1 cellular context compared by ENCODE assay signal in genomic region chr10:18094793-18095192, GRCh38.
A peak's percentile ranks its signal among the peaks of the same experiment; 100 is the strongest.
TF ChIP-seq lines count a peak whose summit lies in the region.

No MANE protein-coding gene starts in this region.

TF ChIP-seq in H1, 55 proteins besides CTCF, POLR2A, EP300 and RAD21 (continued from another document):
- TF ChIP-seq ATF2 (IDR thresholded peaks at IDR 0.05; ENCODE audit: low read length) (no peak), CHD1 (IDR thresholded peaks at IDR 0.05; ENCODE audit: low read depth, low read length) (no peak), BRCA1 (IDR thresholded peaks at IDR 0.05; ENCODE audit: low read depth, low read length) (no peak), RNF2 (IDR thresholded peaks at IDR 0.05; ENCODE audit: borderline replicate concordance, low read depth, low read length, missing control alignments, poor library complexity, severe bottlenecking) (no peak), TEAD4 (IDR thresholded peaks at IDR 0.05; ENCODE audit: low read depth, low read length) (no peak), KDM4A (IDR thresholded peaks at IDR 0.05; ENCODE audit: low read depth, low read length, severe bottlenecking) (no peak), MAX (IDR thresholded peaks at IDR 0.05) (no peak), ZNF274 (IDR thresholded peaks at IDR 0.05; ENCODE audit: borderline replicate concordance, extremely low read depth, low read length) (no peak), CBX8 (IDR thresholded peaks at IDR 0.05; ENCODE audit: borderline replicate concordance, low read depth, low read length) (no peak), CTBP2 (IDR thresholded peaks at IDR 0.05; ENCODE audit: borderline replicate concordance, insufficient read depth, insufficient read length, low read length) (no peak), NRF1 (IDR thresholded peaks at IDR 0.05; ENCODE audit: low read depth, low read length) (no peak), EGR1 (IDR thresholded peaks at IDR 0.05; ENCODE audit: borderline replicate concordance, low read depth, low read length) (no peak), SIRT6 (IDR thresholded peaks at IDR 0.05; ENCODE audit: low read length) (no peak), GABPA (IDR thresholded peaks at IDR 0.05; ENCODE audit: borderline replicate concordance, insufficient read depth, low read length) (no peak), RXRA (IDR thresholded peaks at IDR 0.05; ENCODE audit: insufficient read depth, low read depth, low read length) (no peak), SUZ12 (IDR thresholded peaks at IDR 0.05; ENCODE audit: low read length) (no peak), POU5F1 (IDR thresholded peaks at IDR 0.05; ENCODE audit: low read depth, low read length) (0 out of 2 replicates have a peak, but pooled peaks have one; percentile 37), ATF3 (IDR thresholded peaks at IDR 0.05; ENCODE audit: insufficient read depth, low read depth, low read length) (no peak), CREB1 (IDR thresholded peaks at IDR 0.05) (no peak), PHF8 (conservative IDR thresholded peaks at IDR 0.05; ENCODE audit: low read depth, low read length) (no peak), SP1 (IDR thresholded peaks at IDR 0.05; ENCODE audit: low read depth, low read length) (peak; percentile 59; the same call in 1 of the 2 replicates), KDM1A (IDR thresholded peaks at IDR 0.05; ENCODE audit: borderline replicate concordance, low read length) (no peak), TBP (IDR thresholded peaks at IDR 0.05; ENCODE audit: low read depth, low read length) (0 out of 2 replicates have a peak, but pooled peaks have one; percentile 17), SIX5 (IDR thresholded peaks at IDR 0.05; ENCODE audit: low read depth, low read length) (no peak), SRF (IDR thresholded peaks at IDR 0.05; ENCODE audit: low read depth, low read length) (no peak), GTF2F1 (IDR thresholded peaks at IDR 0.05; ENCODE audit: borderline replicate concordance, low read depth, low read length) (no peak), BACH1 (IDR thresholded peaks at IDR 0.05; ENCODE audit: low read length) (no peak), SP4 (IDR thresholded peaks at IDR 0.05; ENCODE audit: low read length) (no peak), USF2 (IDR thresholded peaks at IDR 0.05; ENCODE audit: low read length) (no peak), SP2 (IDR thresholded peaks at IDR 0.05; ENCODE audit: low read length) (no peak), JUN (IDR thresholded peaks at IDR 0.05; ENCODE audit: low read depth, low read length) (no peak), CHD7 (IDR thresholded peaks at IDR 0.05; ENCODE audit: insufficient replicate concordance, low read length) (no peak), CBX5 (IDR thresholded peaks at IDR 0.05; ENCODE audit: low read depth, low read length) (no peak), EZH2 (IDR thresholded peaks at IDR 0.05; ENCODE audit: low read depth, low read length, severe bottlenecking) (no peak), HDAC2 (IDR thresholded peaks at IDR 0.05; ENCODE audit: borderline replicate concordance in 1 of 2, low read depth in 2 of 2, low read length in 2 of 2) (no peak), HDAC6 (IDR thresholded peaks at IDR 0.05; ENCODE audit: low read depth, low read length) (no peak), SIN3A (conservative IDR thresholded peaks at IDR 0.05 in 1 of 2, IDR thresholded peaks at IDR 0.05 in 1 of 2; ENCODE audit: low read depth in 1 of 2, low read length in 2 of 2) (no peak), BCL11A (IDR thresholded peaks at IDR 0.05; ENCODE audit: low read depth in 2 of 2, low read length in 2 of 2) (no peak), MAFK (IDR thresholded peaks at IDR 0.05; ENCODE audit: low read depth, low read length) (no peak), ASH2L (IDR thresholded peaks at IDR 0.05; ENCODE audit: low read length) (no peak), TAF7 (optimal IDR thresholded peaks at IDR 0.05; ENCODE audit: borderline replicate concordance, low read depth, low read length) (no peak)
